ENCODE assay signal across 20 cellular contexts in the genomic region with DNA sequence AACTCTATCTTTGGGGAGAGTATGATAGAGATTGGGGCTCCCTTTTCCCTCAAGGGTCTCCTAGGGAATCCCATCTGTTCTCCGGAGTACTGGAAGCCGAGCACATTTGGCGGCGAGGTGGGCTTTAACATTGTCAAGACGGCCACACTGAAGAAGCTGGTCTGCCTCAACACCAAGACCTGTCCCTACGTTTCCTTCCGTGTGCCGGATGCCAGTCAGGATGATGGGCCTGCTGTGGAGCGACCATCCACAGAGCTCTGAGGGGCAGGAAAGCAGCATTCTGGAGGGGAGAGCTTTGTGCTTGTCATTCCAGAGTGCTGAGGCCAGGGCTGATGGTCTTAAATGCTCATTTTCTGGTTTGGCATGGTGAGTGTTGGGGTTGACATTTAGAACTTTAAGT. TPM values are rescaled to one million over a fixed set of nuclear protein-coding genes. Genes with fewer than 3 reads are reported as not detected.
DNase-seq lines count a peak whose midpoint lies in the region; ATAC-seq and TF ChIP-seq lines count a peak whose summit lies in the region.
"Had no signal": no experiment of that assay in that cellular context is flagged by ENCODE, and none has a peak within 500 bp of the region (broad histone marks: within the 10 kb centered on the region; RNA-seq: fewer than 3 reads in every experiment).

No MANE protein-coding gene starts in this region.

- H3K4me1 ChIP-seq in esophagus muscularis mucosa: peaks cover 5 to 34% (median 26%) of the 10 kb centered on the region in 4 donors
- peaks cover 24% of the 10 kb centered on the region for H3K4me1 ChIP-seq in vagina

- peaks cover 5% of the 10 kb centered on the region for H3K27me3 Mint-ChIP-seq in activated CD8-positive, alpha-beta memory T cell treated with anti-CD3 and anti-CD28 coated beads, Interleukin-2, amount 10 ng/mL, durations not matched to agents 7 days and 5 days
- H3K27me3 Mint-ChIP-seq in osteocyte (ENCODE audit: unreplicated experiment): peaks cover 5% of the 10 kb centered on the region

- H3K9me3 Mint-ChIP-seq in activated CD8-positive, alpha-beta memory T cell treated with anti-CD3 and anti-CD28 coated beads, Interleukin-2, amount 10 ng/mL, durations not matched to agents 7 days and 5 days (ENCODE audit: low read depth): no peaks in the 10 kb centered on the region
- no peaks in the 10 kb centered on the region for H3K9me3 Mint-ChIP-seq in osteocyte (ENCODE audit: unreplicated experiment)
- H3K9me3 Mint-ChIP-seq: CD8-positive, alpha-beta T cell; H9 had no signal

- H3K36me3 ChIP-seq in esophagus muscularis mucosa (peaks cover 0 to 46% (median 19%) of the 10 kb centered on the region in 4 donors), vagina (no peaks in the 10 kb centered on the region)
- H3K36me3 ChIP-seq: Peyer's patch had no signal

- ATAC-seq in activated CD8-positive, alpha-beta memory T cell treated with anti-CD3 and anti-CD28 coated beads, Interleukin-2, amount 10 ng/mL, durations not matched to agents 7 days and 5 days: no peak
- ATAC-seq in HG02870 (IDR thresholded peaks at IDR 0.05; ENCODE audit: unreplicated experiment): no peak
- ATAC-seq: CD8-positive, alpha-beta T cell; GM12878 had no signal

- TF ChIP-seq EP300 in esophagus muscularis mucosa (IDR thresholded peaks at IDR 0.05): no peak

- peak; percentile 31 for DNase-seq in activated CD8-positive, alpha-beta memory T cell treated with anti-CD3 and anti-CD28 coated beads, Interleukin-2, amount 10 ng/mL, durations not matched to agents 7 days and 5 days
- no peak for DNase-seq in activated CD8-positive, alpha-beta memory T cell treated with anti-CD3 and anti-CD28 coated beads for 24 hours
- peak; percentile 77 for DNase-seq in esophagus muscularis mucosa (ENCODE audit: extremely low spot score)
- peak; percentile 71 for DNase-seq in osteocyte (ENCODE audit: extremely low spot score, unreplicated experiment)
- DNase-seq in vagina (ENCODE audit: extremely low spot score in 2 of 2): peak; percentile 49 to 71
- DNase-seq in C1 segment of cervical spinal cord (lab: John Stamatoyannopoulos, UW): no peak
- DNase-seq in activated CD4-positive, alpha-beta T cell treated with anti-CD3 and anti-CD28 coated beads for 1 hour: no peak
- DNase-seq: DMS53; EL; H9; Kasumi-1; MM.1S; NCI-H1092 treated with DMSO at 0.1 percent for 48 hours; NCI-H510A; NCI-H748 treated with DMSO at 0.1 percent for 48 hours; NK-92 treated with Interleukin-12 subunit alpha and Interleukin-12 subunit beta, amount 100 ng/mL, for 24 hours had no signal

- no peak for TF ChIP-seq CTCF in esophagus muscularis mucosa (IDR thresholded peaks at IDR 0.05)
- TF ChIP-seq CTCF in osteocyte (IDR thresholded peaks at IDR 0.05): no peak
- TF ChIP-seq CTCF in vagina (IDR thresholded peaks at IDR 0.05): no peak

- H3K27ac ChIP-seq in esophagus muscularis mucosa (replicated peaks in 1 of 4): peak overlapping the region; percentile 86 to 90 (median 88)
- H3K27ac ChIP-seq in vagina: no peak overlapping the region

- CTCF ChIA-PET in activated CD8-positive, alpha-beta memory T cell treated with anti-CD3 and anti-CD28 coated beads, Interleukin-2, amount 10 ng/mL, durations not matched to agents 7 days and 5 days (lab: Charles Lee): no interaction called here

- no peak overlapping the region for H3K4me3 Mint-ChIP-seq in activated CD8-positive, alpha-beta memory T cell treated with anti-CD3 and anti-CD28 coated beads, Interleukin-2, amount 10 ng/mL, durations not matched to agents 7 days and 5 days
- H3K4me3 Mint-ChIP-seq in osteocyte (ENCODE audit: unreplicated experiment): no peak overlapping the region
- H3K4me3 Mint-ChIP-seq: CD8-positive, alpha-beta T cell; H9 had no signal

- no peak overlapping the region for H3K27ac Mint-ChIP-seq in activated CD8-positive, alpha-beta memory T cell treated with anti-CD3 and anti-CD28 coated beads, Interleukin-2, amount 10 ng/mL, durations not matched to agents 7 days and 5 days
- H3K27ac Mint-ChIP-seq in osteocyte (ENCODE audit: unreplicated experiment): no peak overlapping the region
- H3K27ac Mint-ChIP-seq: CD8-positive, alpha-beta T cell; H9 had no signal

- H3K4me1 Mint-ChIP-seq in activated CD8-positive, alpha-beta memory T cell treated with anti-CD3 and anti-CD28 coated beads, Interleukin-2, amount 10 ng/mL, durations not matched to agents 7 days and 5 days: peaks cover 7% of the 10 kb centered on the region
- H3K4me1 Mint-ChIP-seq in osteocyte (ENCODE audit: unreplicated experiment): peaks cover 7% of the 10 kb centered on the region

- H3K27me3 ChIP-seq in esophagus muscularis mucosa (no peaks in the 10 kb centered on the region), vagina (no peaks in the 10 kb centered on the region)
- H3K27me3 ChIP-seq: Peyer's patch had no signal

- H3K36me3 Mint-ChIP-seq in activated CD8-positive, alpha-beta memory T cell treated with anti-CD3 and anti-CD28 coated beads, Interleukin-2, amount 10 ng/mL, durations not matched to agents 7 days and 5 days: no peaks in the 10 kb centered on the region
- no peaks in the 10 kb centered on the region for H3K36me3 Mint-ChIP-seq in osteocyte (ENCODE audit: unreplicated experiment)
- H3K36me3 Mint-ChIP-seq: CD8-positive, alpha-beta T cell had no signal

- H3K9me3 ChIP-seq in esophagus muscularis mucosa: no peaks in the 10 kb centered on the region
- H3K9me3 ChIP-seq in vagina: no peaks in the 10 kb centered on the region
- H3K9me3 ChIP-seq: Peyer's patch had no signal

- intact Hi-C loops in esophagus muscularis mucosa (cut with DNase I): no loop called here
- intact Hi-C loops in vagina (cut with DNase I): no loop called here

- 91% methylated on average over 9 of the region's 9 CpGs for WGBS in esophagus muscularis mucosa

- H3K4me3 ChIP-seq in esophagus muscularis mucosa (no peak overlapping the region), vagina (no peak overlapping the region)
- H3K4me3 ChIP-seq: GM12878, Peyer's patch had no signal

- TF ChIP-seq POLR2A in esophagus muscularis mucosa (IDR thresholded peaks at IDR 0.05; ENCODE audit: low read depth) (no peak), vagina (IDR thresholded peaks at IDR 0.05) (no peak)

RNA-seq across cellular contexts. Expression of a gene that starts 21.5 kb away (rescaled TPM):
- 1 to 10 TPM in 1 of 2 experiments, under 1 TPM in 1; 0.35 to 1.0 TPM for total RNA-seq in activated CD8-positive, alpha-beta memory T cell treated with anti-CD3 and anti-CD28 coated beads, Interleukin-2, amount 10 ng/mL, durations not matched to agents 7 days and 5 days
- total RNA-seq in esophagus muscularis mucosa (100 to 1,000 TPM in 1 of 4 donors, 10 to 100 TPM in 3; 72.2 to 119 (median 84.1) TPM), osteocyte (2.5 and 3.1 TPM in 2 replicates), vagina (12.0 TPM)
- total RNA-seq: CD8-positive, alpha-beta T cell had no signal

Comparison
In these comparisons a context has a peak if more than half of its experiments do, and no peak if none do; other contexts are left out.
1. DNase-seq: peak in activated CD8-positive, alpha-beta memory T cell treated with anti-CD3 and anti-CD28 coated beads, Interleukin-2, amount 10 ng/mL, durations not matched to agents 7 days and 5 days (single experiment), esophagus muscularis mucosa (single experiment), osteocyte (single experiment) and vagina (2 of 2); none in activated CD8-positive, alpha-beta memory T cell treated with anti-CD3 and anti-CD28 coated beads for 24 hours (single experiment), C1 segment of cervical spinal cord (0 of 14) and activated CD4-positive, alpha-beta T cell treated with anti-CD3 and anti-CD28 coated beads for 1 hour (single experiment).